ENCODE assay signal across 1 cellular context in genomic region chr11:10650166-10650565, GRCh38.
TF ChIP-seq lines count a peak whose summit lies in the region.

No MANE protein-coding gene starts in this region.

TF ChIP-seq in SK-N-SH, 30 proteins besides CTCF, POLR2A, EP300 and RAD21 (continued from another document):
- TF ChIP-seq SIN3A (IDR thresholded peaks at IDR 0.05; ENCODE audit: borderline replicate concordance, low read depth, low read length) (no peak), MEF2A (IDR thresholded peaks at IDR 0.05; ENCODE audit: borderline replicate concordance, low read depth) (no peak), MXI1 (IDR thresholded peaks at IDR 0.05; ENCODE audit: low read depth, low read length) (no peak), POLR2AphosphoS5 (IDR thresholded peaks at IDR 0.05; ENCODE audit: low read depth, low read length) (no peak), MAX (IDR thresholded peaks at IDR 0.05; ENCODE audit: low read depth) (no peak), TCF12 (IDR thresholded peaks at IDR 0.05) (no peak), TAF1 (IDR thresholded peaks at IDR 0.05; ENCODE audit: borderline replicate concordance, low read depth, low read length) (no peak), USF1 (IDR thresholded peaks at IDR 0.05; ENCODE audit: borderline replicate concordance, low read depth) (no peak), USF2 (IDR thresholded peaks at IDR 0.05; ENCODE audit: borderline replicate concordance, low read depth, low read length) (no peak)
- TF ChIP-seq, protein P1, sequence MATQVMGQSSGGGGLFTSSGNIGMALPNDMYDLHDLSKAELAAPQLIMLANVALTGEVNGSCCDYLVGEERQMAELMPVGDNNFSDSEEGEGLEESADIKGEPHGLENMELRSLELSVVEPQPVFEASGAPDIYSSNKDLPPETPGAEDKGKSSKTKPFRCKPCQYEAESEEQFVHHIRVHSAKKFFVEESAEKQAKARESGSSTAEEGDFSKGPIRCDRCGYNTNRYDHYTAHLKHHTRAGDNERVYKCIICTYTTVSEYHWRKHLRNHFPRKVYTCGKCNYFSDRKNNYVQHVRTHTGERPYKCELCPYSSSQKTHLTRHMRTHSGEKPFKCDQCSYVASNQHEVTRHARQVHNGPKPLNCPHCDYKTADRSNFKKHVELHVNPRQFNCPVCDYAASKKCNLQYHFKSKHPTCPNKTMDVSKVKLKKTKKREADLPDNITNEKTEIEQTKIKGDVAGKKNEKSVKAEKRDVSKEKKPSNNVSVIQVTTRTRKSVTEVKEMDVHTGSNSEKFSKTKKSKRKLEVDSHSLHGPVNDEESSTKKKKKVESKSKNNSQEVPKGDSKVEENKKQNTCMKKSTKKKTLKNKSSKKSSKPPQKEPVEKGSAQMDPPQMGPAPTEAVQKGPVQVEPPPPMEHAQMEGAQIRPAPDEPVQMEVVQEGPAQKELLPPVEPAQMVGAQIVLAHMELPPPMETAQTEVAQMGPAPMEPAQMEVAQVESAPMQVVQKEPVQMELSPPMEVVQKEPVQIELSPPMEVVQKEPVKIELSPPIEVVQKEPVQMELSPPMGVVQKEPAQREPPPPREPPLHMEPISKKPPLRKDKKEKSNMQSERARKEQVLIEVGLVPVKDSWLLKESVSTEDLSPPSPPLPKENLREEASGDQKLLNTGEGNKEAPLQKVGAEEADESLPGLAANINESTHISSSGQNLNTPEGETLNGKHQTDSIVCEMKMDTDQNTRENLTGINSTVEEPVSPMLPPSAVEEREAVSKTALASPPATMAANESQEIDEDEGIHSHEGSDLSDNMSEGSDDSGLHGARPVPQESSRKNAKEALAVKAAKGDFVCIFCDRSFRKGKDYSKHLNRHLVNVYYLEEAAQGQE (IDR thresholded peaks at IDR 0.05; ENCODE audit: low read depth, low read length): no peak
- TF ChIP-seq, protein P2, sequence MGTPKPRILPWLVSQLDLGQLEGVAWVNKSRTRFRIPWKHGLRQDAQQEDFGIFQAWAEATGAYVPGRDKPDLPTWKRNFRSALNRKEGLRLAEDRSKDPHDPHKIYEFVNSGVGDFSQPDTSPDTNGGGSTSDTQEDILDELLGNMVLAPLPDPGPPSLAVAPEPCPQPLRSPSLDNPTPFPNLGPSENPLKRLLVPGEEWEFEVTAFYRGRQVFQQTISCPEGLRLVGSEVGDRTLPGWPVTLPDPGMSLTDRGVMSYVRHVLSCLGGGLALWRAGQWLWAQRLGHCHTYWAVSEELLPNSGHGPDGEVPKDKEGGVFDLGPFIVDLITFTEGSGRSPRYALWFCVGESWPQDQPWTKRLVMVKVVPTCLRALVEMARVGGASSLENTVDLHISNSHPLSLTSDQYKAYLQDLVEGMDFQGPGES (IDR thresholded peaks at IDR 0.05; ENCODE audit: low read depth, low read length): no peak
TF ChIP-seq in SK-N-SH: peak in this region for 0.
